In the genomic region with DNA sequence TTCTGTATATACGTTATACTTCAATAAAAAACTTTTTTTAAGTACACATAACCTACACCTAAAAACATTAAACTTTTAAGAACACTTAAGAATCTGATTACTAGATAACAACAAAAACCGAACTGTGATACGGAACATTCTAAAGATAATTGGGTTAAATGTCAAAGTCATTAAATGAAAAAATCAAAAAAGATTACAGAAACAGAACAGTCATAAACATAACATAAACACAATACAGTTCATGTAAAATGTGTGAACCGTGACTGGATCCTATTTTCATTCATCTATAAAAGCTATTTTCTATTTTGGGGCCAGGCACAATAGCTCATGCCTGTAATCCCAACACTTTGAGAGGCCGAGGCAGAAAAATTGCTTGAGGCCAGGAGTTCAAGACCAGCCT, we compare ENCODE assay signal across 25 cellular contexts.
"Had no signal": no experiment of that assay in that cellular context is flagged by ENCODE, and none has a peak within 500 bp of the region (broad histone marks: within the 10 kb centered on the region; RNA-seq: fewer than 3 reads in every experiment).

No MANE protein-coding gene starts in this region.

- H3K4me3 ChIP-seq: neural progenitor cell, ovary, psoas muscle, right lobe of liver, sigmoid colon, stomach, thoracic aorta, thyroid gland, tibial nerve, upper lobe of left lung, vagina had no signal

- ATAC-seq: psoas muscle; right cardiac atrium; right lobe of liver; stimulated activated effector memory CD8-positive, alpha-beta T cell treated with anti-CD3 and anti-CD28 coated beads, Interleukin-12 subunit alpha, Interleukin-12 subunit beta, amount 100 ng/mL, for 72 hours; stimulated activated naive B cell treated with anti-CD40 and anti-IgM and Interleukin-4, amounts not matched to agents 10 μg/mL and 1 μg/mL and 100 μg/mL, for 72 hours had no signal

- DNase-seq: occipital lobe; ovary; posterior cingulate gyrus; psoas muscle; right cardiac atrium; right lobe of liver; sigmoid colon; small intestine; stimulated activated CD4-positive, alpha-beta T cell treated with anti-CD3 and anti-CD28 coated beads, Interleukin-15, amount 100 ng/mL, for 24 hours; stimulated activated CD4-positive, alpha-beta T cell treated with anti-CD3 and anti-CD28 coated beads, Interleukin-2, amount 100 ng/mL, for 24 hours; stimulated activated CD4-positive, alpha-beta T cell treated with anti-CD3 and anti-CD28 coated beads, Interleukin-2, amount 100 ng/mL, for 48 hours; stimulated activated CD4-positive, alpha-beta T cell treated with anti-CD3 and anti-CD28 coated beads, Interleukin-4, amount 100 ng/mL, for 24 hours; stimulated activated naive B cell treated with anti-CD40 and anti-IgM and Interleukin-4, amounts not matched to agents 10 μg/mL and 1 μg/mL and 100 μg/mL, for 72 hours; stimulated activated naive CD4-positive, alpha-beta T cell treated with Interleukin-2 at 50 U/mL for 16 hours; stomach; thyroid gland; trophoblast cell; upper lobe of left lung had no signal

- H3K9me3 ChIP-seq: ovary, psoas muscle, right lobe of liver, sigmoid colon, stomach, thoracic aorta, thyroid gland, tibial nerve, upper lobe of left lung, vagina had no signal

- H3K4me1 ChIP-seq: parathyroid adenoma, psoas muscle, right lobe of liver, sigmoid colon, stomach, thyroid gland, tibial nerve, upper lobe of left lung, vagina had no signal

- H3K27me3 ChIP-seq: neural progenitor cell, ovary, right lobe of liver, sigmoid colon, stomach, thyroid gland, tibial nerve, upper lobe of left lung, vagina had no signal

- H3K36me3 ChIP-seq: ovary, right lobe of liver, thyroid gland, vagina had no signal

- FAIRE-seq: small intestine, urothelium cell line had no signal

- H3K27ac ChIP-seq: neural progenitor cell, ovary, parathyroid adenoma, psoas muscle, right lobe of liver, sigmoid colon, stomach, thoracic aorta, thyroid gland, tibial nerve, upper lobe of left lung, vagina had no signal
